8 cellular contexts compared by ENCODE assay signal in genomic region chr2:25878361-25879132, GRCh38. TPM values are rescaled to one million over a fixed set of nuclear protein-coding genes. Genes with fewer than 3 reads are reported as not detected.
DNase-seq lines count a peak whose midpoint lies in the region; ATAC-seq lines count a peak whose summit lies in the region.

Gene ASXL2 (minus strand): TSS chr2:25878487. CDS start chr2:25878222, 265 bp downstream.

- peak within 1 kb of the TSS; percentile 98 for H3K27ac Mint-ChIP-seq in activated CD8-positive, alpha-beta memory T cell treated with anti-CD3 and anti-CD28 coated beads, Interleukin-2, amount 10 ng/mL, durations not matched to agents 7 days and 5 days

- peak within 1 kb of the TSS; percentile 74 for H3K4ac ChIP-seq in mesendoderm (ENCODE audit: low read depth, low read length)

- no CpG with 5 or more reads among the region's 56 CpGs for WGBS in mesendoderm (ENCODE audit: extremely low coverage, insufficient coverage, low lambda C conversion rate)

- no peak within 1 kb of the TSS for H4K5ac ChIP-seq in mesendoderm (ENCODE audit: low read length)

- peaks cover 41% of the 10 kb centered on the region for H3K4me1 Mint-ChIP-seq in activated CD8-positive, alpha-beta memory T cell treated with anti-CD3 and anti-CD28 coated beads, Interleukin-2, amount 10 ng/mL, durations not matched to agents 7 days and 5 days

- H3K9ac ChIP-seq in NT2/D1 (ENCODE audit: insufficient read length, low read depth) (peak within 1 kb of the TSS; percentile 94), endocrine pancreas (ENCODE audit: control insufficient read depth, insufficient read depth, low read length) (peak within 1 kb of the TSS; percentile 91), mesendoderm (ENCODE audit: low read length) (peak within 1 kb of the TSS; percentile 96)

- H3K4me1 ChIP-seq in NT2/D1 (ENCODE audit: insufficient read depth, insufficient read length), result no peaks in the 10 kb centered on the region
- H3K4me1 ChIP-seq in endocrine pancreas (ENCODE audit: control insufficient read depth, insufficient read depth, low read length), result peaks cover 21% of the 10 kb centered on the region
- peaks cover 3% of the 10 kb centered on the region for H3K4me1 ChIP-seq in mesendoderm (ENCODE audit: control insufficient read depth, low read depth, low read length)

- no peaks in the 10 kb centered on the region for H3K79me1 ChIP-seq in mesendoderm (ENCODE audit: low read length)

- H2BK15ac ChIP-seq in mesendoderm (replicated peaks; ENCODE audit: low read depth), result no peak within 1 kb of the TSS

- peak within 1 kb of the TSS; percentile 98 for H3K4me3 Mint-ChIP-seq in activated CD8-positive, alpha-beta memory T cell treated with anti-CD3 and anti-CD28 coated beads, Interleukin-2, amount 10 ng/mL, durations not matched to agents 7 days and 5 days

- H3K36me3 ChIP-seq in NT2/D1 (ENCODE audit: insufficient read depth, insufficient read length, low read length) (peaks cover 10% of the 10 kb centered on the region), endocrine pancreas (ENCODE audit: control insufficient read depth, insufficient read depth, low read length) (no peaks in the 10 kb centered on the region), mesendoderm (ENCODE audit: control insufficient read depth, insufficient read depth, low read length) (no peaks in the 10 kb centered on the region)

- ATAC-seq in GM21381 (IDR thresholded peaks at IDR 0.05; ENCODE audit: unreplicated experiment), result peak; percentile 92
- peak; percentile 90 for ATAC-seq in activated CD8-positive, alpha-beta memory T cell treated with anti-CD3 and anti-CD28 coated beads, Interleukin-2, amount 10 ng/mL, durations not matched to agents 7 days and 5 days

- no peaks in the 10 kb centered on the region for H3K27me3 ChIP-seq in NT2/D1 (ENCODE audit: insufficient read depth, insufficient read length)
- H3K27me3 ChIP-seq in endocrine pancreas (ENCODE audit: control insufficient read depth, insufficient read depth, low read length), result no peaks in the 10 kb centered on the region
- H3K27me3 ChIP-seq in mesendoderm (ENCODE audit: insufficient read depth, low read length, poor library complexity), result no peaks in the 10 kb centered on the region

- peak within 1 kb of the TSS; percentile 23 for H2BK120ac ChIP-seq in mesendoderm (ENCODE audit: low read depth, low read length)

- H3K79me2 ChIP-seq in mesendoderm (ENCODE audit: control insufficient read depth, insufficient read depth, low read length), result peaks cover 33% of the 10 kb centered on the region

- H3K23ac ChIP-seq in mesendoderm (ENCODE audit: low read length), result peak within 1 kb of the TSS; percentile 82

- no peaks in the 10 kb centered on the region for H3K27me3 Mint-ChIP-seq in activated CD8-positive, alpha-beta memory T cell treated with anti-CD3 and anti-CD28 coated beads, Interleukin-2, amount 10 ng/mL, durations not matched to agents 7 days and 5 days

- no peaks in the 10 kb centered on the region for H3K9me3 ChIP-seq in NT2/D1 (ENCODE audit: insufficient read depth, low read length)
- H3K9me3 ChIP-seq in endocrine pancreas (ENCODE audit: control insufficient read depth, low read length), result no peaks in the 10 kb centered on the region

- peak; percentile 97 for DNase-seq in COR-L47 (lab: John Stamatoyannopoulos, UW)
- DNase-seq in HUDEP-2 (lab: John Stamatoyannopoulos, UW; ENCODE audit: unreplicated experiment in 76 of 76), result peak in 75 of 76 experiments; percentile 33 to 98 (median 94)
- peak; percentile 97 for DNase-seq in NT2/D1 (ENCODE audit: low read depth, low spot score)
- DNase-seq in activated CD8-positive, alpha-beta memory T cell treated with anti-CD3 and anti-CD28 coated beads, Interleukin-2, amount 10 ng/mL, durations not matched to agents 7 days and 5 days, result peak; percentile 98
- DNase-seq in mesendoderm, result peak; percentile 99
- DNase-seq in stimulated activated CD8-positive, alpha-beta memory T cell treated with anti-CD3 and anti-CD28 coated beads, Interleukin-15, amount 100 ng/mL, for 1 hour (ENCODE audit: low read depth), result peak; percentile 91

- CTCF ChIA-PET in activated CD8-positive, alpha-beta memory T cell treated with anti-CD3 and anti-CD28 coated beads, Interleukin-2, amount 10 ng/mL, durations not matched to agents 7 days and 5 days (lab: Charles Lee), result interaction anchor here (0.6 to 3.0 kb wide), 18 partner anchors 9 to 624 kb away, joined by 3 to 16 read pairs (median 3); partner anchors contain the start of genes DTNB, KIF3C and RAB10

- H4K8ac ChIP-seq in mesendoderm (ENCODE audit: low read depth, low read length), result no peak within 1 kb of the TSS

- H2BK5ac ChIP-seq in mesendoderm (ENCODE audit: low read length), result peak within 1 kb of the TSS; percentile 39

- peak within 1 kb of the TSS; percentile 76 for H3K4me2 ChIP-seq in mesendoderm (ENCODE audit: low read length)

- H3K56ac ChIP-seq in mesendoderm (ENCODE audit: low read length), result peak within 1 kb of the TSS; percentile 98

- no peaks in the 10 kb centered on the region for H3K9me3 Mint-ChIP-seq in activated CD8-positive, alpha-beta memory T cell treated with anti-CD3 and anti-CD28 coated beads, Interleukin-2, amount 10 ng/mL, durations not matched to agents 7 days and 5 days (ENCODE audit: low read depth)

- H3K18ac ChIP-seq in mesendoderm (ENCODE audit: low read length), result peak within 1 kb of the TSS; percentile 83

- H3K36me3 Mint-ChIP-seq in activated CD8-positive, alpha-beta memory T cell treated with anti-CD3 and anti-CD28 coated beads, Interleukin-2, amount 10 ng/mL, durations not matched to agents 7 days and 5 days, result peaks cover 8% of the 10 kb centered on the region

- no peak within 1 kb of the TSS for H2AK5ac ChIP-seq in mesendoderm (ENCODE audit: low read length)

- peak within 1 kb of the TSS; percentile 66 for H3K27ac ChIP-seq in mesendoderm (ENCODE audit: low read depth, low read length)

- H3K4me3 ChIP-seq in NT2/D1 (ENCODE audit: insufficient read length, low read depth) (peak within 1 kb of the TSS; percentile 97), endocrine pancreas (ENCODE audit: control insufficient read depth, insufficient read depth, low read length) (peak within 1 kb of the TSS; percentile 89), mesendoderm (ENCODE audit: low read length) (peak within 1 kb of the TSS; percentile 97)

RNA-seq across cellular contexts. Expression of gene ASXL2, which starts in this region (rescaled TPM):
- total RNA-seq in activated CD8-positive, alpha-beta memory T cell treated with anti-CD3 and anti-CD28 coated beads, Interleukin-2, amount 10 ng/mL, durations not matched to agents 7 days and 5 days, result 10 to 100 TPM; 56.1 to 62.0 TPM
- 13.8 TPM for polyA plus RNA-seq in mesendoderm (2013, experiment 1 of 2)
- polyA plus RNA-seq in mesendoderm (2013, experiment 2 of 2), result 14.1 TPM

Comparison
In these comparisons a context has a peak if more than half of its experiments do, and no peak if none do; other contexts are left out.
1. Peak in every context shown above with its lines: DNase-seq, ATAC-seq, H3K4me3 ChIP-seq and H3K27ac ChIP-seq.